11 cellular contexts compared by ENCODE assay signal in genomic region chr10:30270247-30270646, GRCh38.
DNase-seq lines count a peak whose midpoint lies in the region; ATAC-seq and FAIRE-seq lines count a peak whose summit lies in the region.
"Had no signal": no experiment of that assay in that cellular context is flagged by ENCODE, and none has a peak within 500 bp of the region (broad histone marks: within the 10 kb centered on the region; RNA-seq: fewer than 3 reads in every experiment).

No MANE protein-coding gene starts in this region.

- no peak for DNase-seq in GM18507 (ENCODE audit: extremely low spot score, insufficient read length, low read depth)
- peak; percentile 48 for DNase-seq in RKO (ENCODE audit: low spot score)
- peak; percentile 44 for DNase-seq in fibroblast of peridontal ligament (ENCODE audit: extremely low read depth)
- no peak for DNase-seq in NCI-H2227 (lab: John Stamatoyannopoulos, UW; ENCODE audit: unreplicated experiment)
- no peak for DNase-seq in central memory CD4-positive, alpha-beta T cell
- no peak for DNase-seq in GM19238 (ENCODE audit: insufficient read length, low spot score)
- DNase-seq: CD4-positive, alpha-beta T cell; left lung had no signal

- peak; percentile 97 for FAIRE-seq in A204.1 (lab: Jason Lieb, UNC)
- peak; percentile 15 for FAIRE-seq in GM18507 (lab: Jason Lieb, UNC)

- no peak for ATAC-seq in GM19328 (IDR thresholded peaks at IDR 0.05; ENCODE audit: unreplicated experiment)
- ATAC-seq: foreskin keratinocyte, left lung had no signal

Comparison
In these comparisons a context has a peak if more than half of its experiments do, and no peak if none do; other contexts are left out.
1. DNase-seq: peak in RKO (single experiment) and fibroblast of peridontal ligament (single experiment); none in GM18507 (single experiment), NCI-H2227 (single experiment), central memory CD4-positive, alpha-beta T cell (single experiment) and GM19238 (single experiment).